ENCODE assay signal across 22 cellular contexts in genomic region chr9:2346277-2346913, GRCh38.
"Had no signal": no experiment of that assay in that cellular context is flagged by ENCODE, and none has a peak within 500 bp of the region (broad histone marks: within the 10 kb centered on the region; RNA-seq: fewer than 3 reads in every experiment).

No MANE protein-coding gene starts in this region.

- DNase-seq: cerebellar nuclear complex; cortex of kidney; effector memory CD8-positive, alpha-beta T cell; erythroblast; heart right ventricle; hippocampal formation; left colon; mesenchymal stem cell; mucosa of descending colon; naive B cell; pancreas; sigmoid colon; spleen; stimulated activated CD4-positive, alpha-beta T cell treated with anti-CD3 and anti-CD28 coated beads, Interleukin-4, amount 100 ng/mL, for 4 hours; transverse colon; upper lobe of right lung; uterus had no signal

- H3K9me3 ChIP-seq: neutrophil, pancreas, upper lobe of right lung, uterus had no signal

- H3K36me3 ChIP-seq: heart right ventricle, neutrophil, pancreas, sigmoid colon, spleen, transverse colon, upper lobe of right lung, uterus had no signal

- H3K27me3 ChIP-seq: heart right ventricle, neutrophil, pancreas, sigmoid colon, spleen, transverse colon, upper lobe of right lung, uterus had no signal

- H3K27ac ChIP-seq: neutrophil, pancreas, sigmoid colon, skin epidermis, spleen, transverse colon, upper lobe of right lung, uterus had no signal

- ATAC-seq: effector memory CD8-positive, alpha-beta T cell; left colon; mucosa of descending colon; natural killer cell treated with Interleukin-12 subunit alpha and Interleukin-12 subunit beta and Interleukin-15 and Interleukin-18, amount 100 ng/mL, for 72 hours; pancreas; stimulated activated memory B cell treated with anti-CD40 and anti-IgM and Interleukin-4, amounts not matched to agents 10 μg/mL and 1 μg/mL and 100 μg/mL, for 72 hours; upper lobe of right lung had no signal

- H3K4me1 ChIP-seq: pancreas, sigmoid colon, spleen, transverse colon, upper lobe of right lung, uterus had no signal

- H3K4me3 ChIP-seq: heart right ventricle, lung, mucosa of descending colon, pancreas, sigmoid colon, skin epidermis, spleen, transverse colon, upper lobe of right lung, uterus had no signal
